Comparison of ENCODE assay signal across 7 cellular contexts in the genomic region with DNA sequence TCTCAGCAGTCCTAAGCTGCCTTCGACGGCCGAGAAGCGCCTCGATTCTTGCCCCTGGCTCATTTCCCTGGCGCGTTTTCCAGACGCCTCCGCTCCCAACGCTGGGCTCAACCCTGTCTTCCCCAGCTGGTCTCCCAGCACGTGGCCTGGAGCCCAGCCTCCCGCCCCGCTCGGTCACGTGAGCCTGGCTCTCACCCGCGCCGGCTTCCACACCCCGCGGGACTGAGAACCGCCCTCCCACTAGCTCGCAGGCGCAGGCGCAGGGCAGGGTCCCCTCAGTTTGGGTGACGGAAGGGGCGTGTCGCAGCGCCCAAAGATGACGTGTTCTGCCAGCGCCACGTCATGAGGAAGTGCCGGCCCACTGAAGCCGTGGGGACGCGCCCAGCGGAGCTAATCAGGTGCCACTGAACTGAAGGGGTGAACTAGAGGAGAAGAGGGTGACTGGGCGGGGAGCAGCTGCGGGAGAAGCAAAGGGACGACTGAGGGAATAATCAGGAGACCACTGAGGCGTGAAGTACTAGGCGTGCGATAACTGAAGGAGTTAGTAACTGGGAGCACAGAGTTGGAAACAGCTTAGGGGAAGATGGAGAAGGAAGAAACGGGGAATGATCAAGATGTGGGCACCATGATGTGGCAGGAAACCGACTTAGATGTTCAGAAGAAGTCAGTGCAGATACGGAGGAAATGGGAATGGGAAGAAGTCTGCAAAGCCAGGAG.
DNase-seq lines count a peak whose midpoint lies in the region; ATAC-seq and TF ChIP-seq lines count a peak whose summit lies in the region.

A gene with protein sequence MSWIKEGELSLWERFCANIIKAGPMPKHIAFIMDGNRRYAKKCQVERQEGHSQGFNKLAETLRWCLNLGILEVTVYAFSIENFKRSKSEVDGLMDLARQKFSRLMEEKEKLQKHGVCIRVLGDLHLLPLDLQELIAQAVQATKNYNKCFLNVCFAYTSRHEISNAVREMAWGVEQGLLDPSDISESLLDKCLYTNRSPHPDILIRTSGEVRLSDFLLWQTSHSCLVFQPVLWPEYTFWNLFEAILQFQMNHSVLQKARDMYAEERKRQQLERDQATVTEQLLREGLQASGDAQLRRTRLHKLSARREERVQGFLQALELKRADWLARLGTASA (plus strand): TSS at position 343 of the 717 bp plus-strand sequence. CDS start 625 bp downstream, outside the sequence.

- DNase-seq in NCI-H2081 (lab: John Stamatoyannopoulos, UW) (peak; percentile 93 to 95), T1000 (lab: John Stamatoyannopoulos, UW) (peak; percentile 98), astrocyte of the hippocampus (ENCODE audit: low read depth, low spot score) (peak; percentile 99), hepatic stellate cell (ENCODE audit: low spot score) (peak; percentile 98), retinal pigment epithelial cell (ENCODE audit: low read depth) (peak; percentile 88)

- TF ChIP-seq CTCF in retinal pigment epithelial cell (conservative IDR thresholded peaks at IDR 0.05; ENCODE audit: low read depth, low read length): no peak

- peak within 1 kb of the TSS; percentile 71 for H3K4me3 ChIP-seq in retinal pigment epithelial cell (ENCODE audit: low read length)

- peak; percentile 79 for ATAC-seq in GM18508 (IDR thresholded peaks at IDR 0.05; ENCODE audit: insufficient read depth, unreplicated experiment)
- peak; percentile 88 for ATAC-seq in HG03025 (IDR thresholded peaks at IDR 0.05; ENCODE audit: low FRiP score, unreplicated experiment)

Comparison
In these comparisons a context has a peak if more than half of its experiments do, and no peak if none do; other contexts are left out.
1. Peak in every context shown above with its lines: DNase-seq, ATAC-seq and H3K4me3 ChIP-seq.